In the genomic region with DNA sequence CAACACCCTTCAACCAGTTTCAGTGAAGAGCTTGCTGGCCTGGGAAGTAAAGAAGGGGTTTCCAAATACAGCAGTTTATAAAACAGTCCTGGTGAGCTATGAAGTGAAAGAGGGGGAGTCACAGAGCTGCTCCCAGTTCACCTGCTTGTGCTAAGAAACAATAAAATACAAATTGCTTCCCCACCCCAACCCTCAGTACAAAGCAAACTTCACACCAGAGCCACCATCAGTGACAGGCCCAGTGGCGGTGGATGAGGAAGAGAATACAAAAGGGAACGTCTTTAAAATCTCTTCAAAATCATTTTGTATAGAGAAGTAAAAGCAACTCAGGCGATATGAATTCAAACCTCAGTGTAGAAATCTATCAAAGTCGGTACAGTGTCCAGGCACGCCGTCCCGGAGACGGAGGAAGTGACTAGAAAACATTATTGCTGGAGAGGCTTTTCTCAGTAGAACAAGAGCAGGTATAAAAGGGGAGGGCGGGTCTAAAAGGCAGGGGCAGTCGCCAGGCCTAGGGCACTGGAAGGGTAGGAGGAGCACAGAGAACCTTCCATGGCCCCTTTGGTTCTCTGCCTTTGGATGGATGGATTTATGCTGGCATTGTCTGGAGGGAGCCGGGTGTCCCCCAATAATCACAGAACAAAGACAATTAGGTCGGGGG, we compare ENCODE assay signal across 2 cellular contexts.
TF ChIP-seq lines count a peak whose summit lies in the region.

No MANE protein-coding gene starts in this region.

TF ChIP-seq in HepG2, 621 proteins besides CTCF, POLR2A, EP300 and RAD21:
- TF ChIP-seq POLR2G (IDR thresholded peaks at IDR 0.05; ENCODE audit: low read depth, low read length) = peak; percentile 20; the same call in 1 of the 2 replicates
- TF ChIP-seq HCFC1 (IDR thresholded peaks at IDR 0.05; ENCODE audit: low read depth, low read length) = no peak

TF ChIP-seq in WTC11, 78 proteins besides CTCF, POLR2A, EP300 and RAD21:
- TF ChIP-seq GABPB1 (CRISPR knock-in tag; IDR thresholded peaks at IDR 0.05) (no peak), FOXP1 (CRISPR knock-in tag; IDR thresholded peaks at IDR 0.05; ENCODE audit: borderline replicate concordance) (no peak), ETV6 (CRISPR knock-in tag; IDR thresholded peaks at IDR 0.05) (no peak), ESRRA (CRISPR knock-in tag; IDR thresholded peaks at IDR 0.05; ENCODE audit: borderline replicate concordance) (no peak), TEAD4 (CRISPR knock-in tag; IDR thresholded peaks at IDR 0.05) (no peak), SP1 (CRISPR knock-in tag; conservative IDR thresholded peaks at IDR 0.05) (no peak), OVOL2 (CRISPR knock-in tag; IDR thresholded peaks at IDR 0.05; ENCODE audit: borderline replicate concordance) (no peak), TCF7 (CRISPR knock-in tag; IDR thresholded peaks at IDR 0.05; ENCODE audit: low read depth) (no peak), KAT7 (CRISPR knock-in tag; IDR thresholded peaks at IDR 0.05; ENCODE audit: borderline replicate concordance) (no peak)
- TF ChIP-seq, protein P1, sequence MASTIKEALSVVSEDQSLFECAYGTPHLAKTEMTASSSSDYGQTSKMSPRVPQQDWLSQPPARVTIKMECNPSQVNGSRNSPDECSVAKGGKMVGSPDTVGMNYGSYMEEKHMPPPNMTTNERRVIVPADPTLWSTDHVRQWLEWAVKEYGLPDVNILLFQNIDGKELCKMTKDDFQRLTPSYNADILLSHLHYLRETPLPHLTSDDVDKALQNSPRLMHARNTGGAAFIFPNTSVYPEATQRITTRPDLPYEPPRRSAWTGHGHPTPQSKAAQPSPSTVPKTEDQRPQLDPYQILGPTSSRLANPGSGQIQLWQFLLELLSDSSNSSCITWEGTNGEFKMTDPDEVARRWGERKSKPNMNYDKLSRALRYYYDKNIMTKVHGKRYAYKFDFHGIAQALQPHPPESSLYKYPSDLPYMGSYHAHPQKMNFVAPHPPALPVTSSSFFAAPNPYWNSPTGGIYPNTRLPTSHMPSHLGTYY (CRISPR knock-in tag; IDR thresholded peaks at IDR 0.05) = no peak
- TF ChIP-seq, protein P2, sequence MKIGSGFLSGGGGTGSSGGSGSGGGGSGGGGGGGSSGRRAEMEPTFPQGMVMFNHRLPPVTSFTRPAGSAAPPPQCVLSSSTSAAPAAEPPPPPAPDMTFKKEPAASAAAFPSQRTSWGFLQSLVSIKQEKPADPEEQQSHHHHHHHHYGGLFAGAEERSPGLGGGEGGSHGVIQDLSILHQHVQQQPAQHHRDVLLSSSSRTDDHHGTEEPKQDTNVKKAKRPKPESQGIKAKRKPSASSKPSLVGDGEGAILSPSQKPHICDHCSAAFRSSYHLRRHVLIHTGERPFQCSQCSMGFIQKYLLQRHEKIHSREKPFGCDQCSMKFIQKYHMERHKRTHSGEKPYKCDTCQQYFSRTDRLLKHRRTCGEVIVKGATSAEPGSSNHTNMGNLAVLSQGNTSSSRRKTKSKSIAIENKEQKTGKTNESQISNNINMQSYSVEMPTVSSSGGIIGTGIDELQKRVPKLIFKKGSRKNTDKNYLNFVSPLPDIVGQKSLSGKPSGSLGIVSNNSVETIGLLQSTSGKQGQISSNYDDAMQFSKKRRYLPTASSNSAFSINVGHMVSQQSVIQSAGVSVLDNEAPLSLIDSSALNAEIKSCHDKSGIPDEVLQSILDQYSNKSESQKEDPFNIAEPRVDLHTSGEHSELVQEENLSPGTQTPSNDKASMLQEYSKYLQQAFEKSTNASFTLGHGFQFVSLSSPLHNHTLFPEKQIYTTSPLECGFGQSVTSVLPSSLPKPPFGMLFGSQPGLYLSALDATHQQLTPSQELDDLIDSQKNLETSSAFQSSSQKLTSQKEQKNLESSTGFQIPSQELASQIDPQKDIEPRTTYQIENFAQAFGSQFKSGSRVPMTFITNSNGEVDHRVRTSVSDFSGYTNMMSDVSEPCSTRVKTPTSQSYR (CRISPR knock-in tag; IDR thresholded peaks at IDR 0.05) = no peak
- TF ChIP-seq, protein P3, sequence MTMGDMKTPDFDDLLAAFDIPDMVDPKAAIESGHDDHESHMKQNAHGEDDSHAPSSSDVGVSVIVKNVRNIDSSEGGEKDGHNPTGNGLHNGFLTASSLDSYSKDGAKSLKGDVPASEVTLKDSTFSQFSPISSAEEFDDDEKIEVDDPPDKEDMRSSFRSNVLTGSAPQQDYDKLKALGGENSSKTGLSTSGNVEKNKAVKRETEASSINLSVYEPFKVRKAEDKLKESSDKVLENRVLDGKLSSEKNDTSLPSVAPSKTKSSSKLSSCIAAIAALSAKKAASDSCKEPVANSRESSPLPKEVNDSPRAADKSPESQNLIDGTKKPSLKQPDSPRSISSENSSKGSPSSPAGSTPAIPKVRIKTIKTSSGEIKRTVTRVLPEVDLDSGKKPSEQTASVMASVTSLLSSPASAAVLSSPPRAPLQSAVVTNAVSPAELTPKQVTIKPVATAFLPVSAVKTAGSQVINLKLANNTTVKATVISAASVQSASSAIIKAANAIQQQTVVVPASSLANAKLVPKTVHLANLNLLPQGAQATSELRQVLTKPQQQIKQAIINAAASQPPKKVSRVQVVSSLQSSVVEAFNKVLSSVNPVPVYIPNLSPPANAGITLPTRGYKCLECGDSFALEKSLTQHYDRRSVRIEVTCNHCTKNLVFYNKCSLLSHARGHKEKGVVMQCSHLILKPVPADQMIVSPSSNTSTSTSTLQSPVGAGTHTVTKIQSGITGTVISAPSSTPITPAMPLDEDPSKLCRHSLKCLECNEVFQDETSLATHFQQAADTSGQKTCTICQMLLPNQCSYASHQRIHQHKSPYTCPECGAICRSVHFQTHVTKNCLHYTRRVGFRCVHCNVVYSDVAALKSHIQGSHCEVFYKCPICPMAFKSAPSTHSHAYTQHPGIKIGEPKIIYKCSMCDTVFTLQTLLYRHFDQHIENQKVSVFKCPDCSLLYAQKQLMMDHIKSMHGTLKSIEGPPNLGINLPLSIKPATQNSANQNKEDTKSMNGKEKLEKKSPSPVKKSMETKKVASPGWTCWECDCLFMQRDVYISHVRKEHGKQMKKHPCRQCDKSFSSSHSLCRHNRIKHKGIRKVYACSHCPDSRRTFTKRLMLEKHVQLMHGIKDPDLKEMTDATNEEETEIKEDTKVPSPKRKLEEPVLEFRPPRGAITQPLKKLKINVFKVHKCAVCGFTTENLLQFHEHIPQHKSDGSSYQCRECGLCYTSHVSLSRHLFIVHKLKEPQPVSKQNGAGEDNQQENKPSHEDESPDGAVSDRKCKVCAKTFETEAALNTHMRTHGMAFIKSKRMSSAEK (CRISPR knock-in tag; IDR thresholded peaks at IDR 0.05; ENCODE audit: borderline replicate concordance) = no peak
- TF ChIP-seq, protein P4, sequence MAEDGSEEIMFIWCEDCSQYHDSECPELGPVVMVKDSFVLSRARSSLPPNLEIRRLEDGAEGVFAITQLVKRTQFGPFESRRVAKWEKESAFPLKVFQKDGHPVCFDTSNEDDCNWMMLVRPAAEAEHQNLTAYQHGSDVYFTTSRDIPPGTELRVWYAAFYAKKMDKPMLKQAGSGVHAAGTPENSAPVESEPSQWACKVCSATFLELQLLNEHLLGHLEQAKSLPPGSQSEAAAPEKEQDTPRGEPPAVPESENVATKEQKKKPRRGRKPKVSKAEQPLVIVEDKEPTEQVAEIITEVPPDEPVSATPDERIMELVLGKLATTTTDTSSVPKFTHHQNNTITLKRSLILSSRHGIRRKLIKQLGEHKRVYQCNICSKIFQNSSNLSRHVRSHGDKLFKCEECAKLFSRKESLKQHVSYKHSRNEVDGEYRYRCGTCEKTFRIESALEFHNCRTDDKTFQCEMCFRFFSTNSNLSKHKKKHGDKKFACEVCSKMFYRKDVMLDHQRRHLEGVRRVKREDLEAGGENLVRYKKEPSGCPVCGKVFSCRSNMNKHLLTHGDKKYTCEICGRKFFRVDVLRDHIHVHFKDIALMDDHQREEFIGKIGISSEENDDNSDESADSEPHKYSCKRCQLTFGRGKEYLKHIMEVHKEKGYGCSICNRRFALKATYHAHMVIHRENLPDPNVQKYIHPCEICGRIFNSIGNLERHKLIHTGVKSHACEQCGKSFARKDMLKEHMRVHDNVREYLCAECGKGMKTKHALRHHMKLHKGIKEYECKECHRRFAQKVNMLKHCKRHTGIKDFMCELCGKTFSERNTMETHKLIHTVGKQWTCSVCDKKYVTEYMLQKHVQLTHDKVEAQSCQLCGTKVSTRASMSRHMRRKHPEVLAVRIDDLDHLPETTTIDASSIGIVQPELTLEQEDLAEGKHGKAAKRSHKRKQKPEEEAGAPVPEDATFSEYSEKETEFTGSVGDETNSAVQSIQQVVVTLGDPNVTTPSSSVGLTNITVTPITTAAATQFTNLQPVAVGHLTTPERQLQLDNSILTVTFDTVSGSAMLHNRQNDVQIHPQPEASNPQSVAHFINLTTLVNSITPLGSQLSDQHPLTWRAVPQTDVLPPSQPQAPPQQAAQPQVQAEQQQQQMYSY (CRISPR knock-in tag; IDR thresholded peaks at IDR 0.05) = no peak
